ENCODE assay signal across 18 cellular contexts in genomic region chr1:87914396-87914795, GRCh38.
DNase-seq lines count a peak whose midpoint lies in the region; ATAC-seq, FAIRE-seq and TF ChIP-seq lines count a peak whose summit lies in the region.
"Had no signal": no experiment of that assay in that cellular context is flagged by ENCODE, and none has a peak within 500 bp of the region (broad histone marks: within the 10 kb centered on the region; RNA-seq: fewer than 3 reads in every experiment).

No MANE protein-coding gene starts in this region.

- no peak for ATAC-seq in HepG2
- ATAC-seq in right lobe of liver: no peak
- no peak for ATAC-seq in sciatic nerve
- ATAC-seq: GM12878, GM23338 had no signal

- in situ Hi-C loops in HepG2 (cut with HindIII; ENCODE audit: extremely low pct_ligation_motif_present, low pct_unique_long_range_greater_than_20kb): no loop called here

- no peak for TF ChIP-seq RAD21 in HepG2 (CRISPR knock-in tag; IDR thresholded peaks at IDR 0.05)

- H3K4me3 Mint-ChIP-seq in astrocyte (ENCODE audit: unreplicated experiment): no peak overlapping the region
- H3K4me3 Mint-ChIP-seq: CD4-positive, CD25-positive, alpha-beta regulatory T cell; GM23338; IgD-negative memory B cell had no signal

- no peak for TF ChIP-seq CTCF in HepG2 (CRISPR knock-in tag; IDR thresholded peaks at IDR 0.05)
- no peak for TF ChIP-seq CTCF in right lobe of liver (IDR thresholded peaks at IDR 0.05)
- TF ChIP-seq CTCF in astrocyte (IDR thresholded peaks at IDR 0.05; ENCODE audit: insufficient read depth, low read depth, low read length): no peak
- no peak for TF ChIP-seq CTCF in fibroblast of mammary gland (conservative IDR thresholded peaks at IDR 0.05; ENCODE audit: control insufficient read depth, insufficient read depth, low read depth, low read length)

- H4K20me1 ChIP-seq in HepG2 (ENCODE audit: insufficient read depth, low read length): no peaks in the 10 kb centered on the region
- H4K20me1 ChIP-seq in astrocyte (ENCODE audit: insufficient read depth, low read length): no peaks in the 10 kb centered on the region
- H4K20me1 ChIP-seq: BLaER1 treated with 17β-estradiol and CSF1 and Interleukin-3, amounts not matched to agents 10 nM and 100 nM had no signal

- H3K27me3 Mint-ChIP-seq in astrocyte (ENCODE audit: low read depth, unreplicated experiment): no peaks in the 10 kb centered on the region
- H3K27me3 Mint-ChIP-seq: CD4-positive, CD25-positive, alpha-beta regulatory T cell; IgD-negative memory B cell had no signal

- H3K27ac Mint-ChIP-seq in astrocyte (ENCODE audit: unreplicated experiment): no peak overlapping the region
- H3K27ac Mint-ChIP-seq: CD4-positive, CD25-positive, alpha-beta regulatory T cell; GM23338; IgD-negative memory B cell had no signal

- H3K27ac ChIP-seq in HepG2 (ENCODE audit: extremely low read length, insufficient read depth, low read length): no peak overlapping the region
- H3K27ac ChIP-seq in right lobe of liver: no peak overlapping the region
- H3K27ac ChIP-seq in astrocyte (ENCODE audit: low read depth, low read length): no peak overlapping the region
- H3K27ac ChIP-seq: BLaER1 treated with 17β-estradiol and CSF1 and Interleukin-3, amounts not matched to agents 10 nM and 100 nM had no signal

- TF ChIP-seq POLR2A in HepG2 (IDR thresholded peaks at IDR 0.05; ENCODE audit: insufficient read depth in 1 of 2, low read depth in 2 of 2, low read length in 2 of 2): no peak
- no peak for TF ChIP-seq POLR2A in right lobe of liver (IDR thresholded peaks at IDR 0.05)

- intact Hi-C loops in HepG2 (cut with micrococcal nuclease; ENCODE audit: unreplicated experiment): no loop called here
- intact Hi-C loops in right lobe of liver (cut with DNase I): no loop called here
- intact Hi-C loops in posterior cingulate gyrus (cut with DNase I): no loop called here
- intact Hi-C loops in sciatic nerve (cut with DNase I): no loop called here

- H2AFZ ChIP-seq in HepG2 (ENCODE audit: low read length) (no peak overlapping the region), astrocyte (ENCODE audit: low read depth, low read length) (no peak overlapping the region)
- H2AFZ ChIP-seq: GM23338 had no signal

- no peaks in the 10 kb centered on the region for H3K36me3 Mint-ChIP-seq in astrocyte (ENCODE audit: low read depth, unreplicated experiment)
- H3K36me3 Mint-ChIP-seq: CD4-positive, CD25-positive, alpha-beta regulatory T cell had no signal

- H3K27me3 ChIP-seq in HepG2 (ENCODE audit: control insufficient read depth in 1 of 2, insufficient read depth in 2 of 2, low read length in 2 of 2) (no peaks in the 10 kb centered on the region), right lobe of liver (no peaks in the 10 kb centered on the region), astrocyte (ENCODE audit: insufficient read depth, low read length) (no peaks in the 10 kb centered on the region)
- H3K27me3 ChIP-seq: BLaER1 treated with 17β-estradiol and CSF1 and Interleukin-3, amounts not matched to agents 10 nM and 100 nM had no signal

- CTCF ChIA-PET in HepG2 (lab: Yijun Ruan, JAX; ENCODE audit: low intra/inter-chr PET ratio, low total read pairs): no interaction called here

- TF ChIP-seq EP300 in HepG2 (IDR thresholded peaks at IDR 0.05; ENCODE audit: low read depth in 2 of 2, low read length in 2 of 2) (no peak), HepG2 (CRISPR knock-in tag; IDR thresholded peaks at IDR 0.05; ENCODE audit: borderline replicate concordance) (no peak)

- no peak overlapping the region for H3K9ac ChIP-seq in HepG2 (ENCODE audit: insufficient read depth, low read depth, low read length)
- H3K9ac ChIP-seq in astrocyte (ENCODE audit: low read length): no peak overlapping the region
- H3K9ac ChIP-seq: BLaER1 treated with 17β-estradiol and CSF1 and Interleukin-3, amounts not matched to agents 10 nM and 100 nM had no signal

- H3K9me3 Mint-ChIP-seq in astrocyte (ENCODE audit: unreplicated experiment): peaks cover 1% of the 10 kb centered on the region

- H3K9me3 ChIP-seq in HepG2 (ENCODE audit: low read length): peaks cover 10% of the 10 kb centered on the region; the same call in 1 of the 2 replicates
- H3K9me3 ChIP-seq in right lobe of liver: peaks cover 0 to 3% (median 0%) of the 10 kb centered on the region in 4 donors
- no peaks in the 10 kb centered on the region for H3K9me3 ChIP-seq in astrocyte (ENCODE audit: insufficient read depth, low read depth, low read length)

- H3K4me3 ChIP-seq in HepG2 (replicated peaks in 1 of 3; ENCODE audit: insufficient read depth in 1 of 3, low read depth in 2 of 3, low read length in 3 of 3) (no peak overlapping the region), right lobe of liver (no peak overlapping the region), astrocyte (ENCODE audit: insufficient read depth, low read depth, low read length) (no peak overlapping the region), fibroblast of mammary gland (ENCODE audit: control insufficient read depth, low read depth, low read length) (no peak overlapping the region)
- H3K4me3 ChIP-seq: BLaER1 treated with 17β-estradiol and CSF1 and Interleukin-3, amounts not matched to agents 10 nM and 100 nM; GM12878; GM23338 had no signal

- DNase-seq in HepG2 (ENCODE audit: low spot score): no peak
- DNase-seq in right lobe of liver: no peak
- DNase-seq in astrocyte (ENCODE audit: low read depth): peak; percentile 10
- peak; percentile 7 for DNase-seq in fibroblast of mammary gland (ENCODE audit: low read depth)
- DNase-seq in posterior cingulate gyrus: no peak
- no peak for DNase-seq in SK-N-DZ (ENCODE audit: low spot score)
- no peak for DNase-seq in sciatic nerve (ENCODE audit: low spot score)
- DNase-seq: 8988T; ACHN; CD4-positive, CD25-positive, alpha-beta regulatory T cell; DMS 273 treated with DMSO at 0.1 percent for 48 hours; DMS79; H7 had no signal

- peaks cover 6% of the 10 kb centered on the region for H3K4me1 Mint-ChIP-seq in astrocyte (ENCODE audit: low read depth, unreplicated experiment)
- H3K4me1 Mint-ChIP-seq: CD4-positive, CD25-positive, alpha-beta regulatory T cell; IgD-negative memory B cell had no signal

- no peaks in the 10 kb centered on the region for H3K36me3 ChIP-seq in HepG2 (replicated peaks in 1 of 2; ENCODE audit: control insufficient read depth in 1 of 2, insufficient read depth in 2 of 2, low read length in 2 of 2)
- no peaks in the 10 kb centered on the region for H3K36me3 ChIP-seq in right lobe of liver
- no peaks in the 10 kb centered on the region for H3K36me3 ChIP-seq in astrocyte (ENCODE audit: insufficient read depth, low read length)
- H3K36me3 ChIP-seq: BLaER1 treated with 17β-estradiol and CSF1 and Interleukin-3, amounts not matched to agents 10 nM and 100 nM had no signal

- no TSS peak for BruUV-seq in HepG2 (replicated peaks; lab: Mats Ljungman, UMichigan)

- POLR2A ChIA-PET in HepG2 (lab: Yijun Ruan, JAX): no interaction called here

- FAIRE-seq in HepG2 (lab: Jason Lieb, UNC) (no peak), astrocyte (lab: Jason Lieb, UNC) (no peak)
- FAIRE-seq: GM18507 had no signal

- no peaks in the 10 kb centered on the region for H3K79me2 ChIP-seq in HepG2 (ENCODE audit: insufficient read depth, low read length)
- H3K79me2 ChIP-seq in astrocyte (ENCODE audit: insufficient read depth, low read length): no peaks in the 10 kb centered on the region

- no peaks in the 10 kb centered on the region for H3K4me1 ChIP-seq in HepG2 (ENCODE audit: insufficient read depth, low read length)
- no peaks in the 10 kb centered on the region for H3K4me1 ChIP-seq in right lobe of liver
- no peaks in the 10 kb centered on the region for H3K4me1 ChIP-seq in astrocyte (ENCODE audit: insufficient read depth, low read length)
- H3K4me1 ChIP-seq: BLaER1 treated with 17β-estradiol and CSF1 and Interleukin-3, amounts not matched to agents 10 nM and 100 nM had no signal

- H3K4me2 ChIP-seq in HepG2 (ENCODE audit: low read depth, low read length): no peak overlapping the region
- no peak overlapping the region for H3K4me2 ChIP-seq in astrocyte (ENCODE audit: low read length)
- H3K4me2 ChIP-seq: BLaER1 treated with 17β-estradiol and CSF1 and Interleukin-3, amounts not matched to agents 10 nM and 100 nM; GM23338 had no signal

TF ChIP-seq in HepG2, 621 proteins besides CTCF, POLR2A, EP300 and RAD21:
- no peak for TF ChIP-seq ZNF598 (CRISPR knock-in tag; IDR thresholded peaks at IDR 0.05; ENCODE audit: borderline replicate concordance)
- TF ChIP-seq CEBPG (CRISPR knock-in tag; IDR thresholded peaks at IDR 0.05): no peak
- TF ChIP-seq MAFF (IDR thresholded peaks at IDR 0.05; ENCODE audit: low read depth, low read length): 0 out of 2 replicates have a peak, but pooled peaks have one; percentile 45
- TF ChIP-seq MIER3 (CRISPR knock-in tag; IDR thresholded peaks at IDR 0.05; ENCODE audit: borderline replicate concordance): no peak
- no peak for TF ChIP-seq GTF2F1 (IDR thresholded peaks at IDR 0.05; ENCODE audit: low read length)
- TF ChIP-seq HOXD1 (CRISPR knock-in tag; IDR thresholded peaks at IDR 0.05): no peak
- peak; percentile 36 to 73; a peak in 2 of 4 replicates for TF ChIP-seq MAFK (conservative IDR thresholded peaks at IDR 0.05 in 1 of 2, IDR thresholded peaks at IDR 0.05 in 1 of 2; ENCODE audit: low read length in 2 of 2)
- TF ChIP-seq ZBTB1 (CRISPR knock-in tag; IDR thresholded peaks at IDR 0.05; ENCODE audit: borderline replicate concordance): no peak
- TF ChIP-seq ZZZ3 (CRISPR knock-in tag; IDR thresholded peaks at IDR 0.05; ENCODE audit: borderline replicate concordance): no peak

Comparison
In these comparisons a context has a peak if more than half of its experiments do, and no peak if none do; other contexts are left out.
1. DNase-seq: peak in astrocyte (single experiment) and fibroblast of mammary gland (single experiment); none in HepG2 (single experiment), right lobe of liver (0 of 3), posterior cingulate gyrus (0 of 10), SK-N-DZ (single experiment) and sciatic nerve (single experiment).